Comparison of ENCODE assay signal across 36 cellular contexts in genomic region chr2:232518844-232519243, GRCh38. TPM values are rescaled to one million over a fixed set of nuclear protein-coding genes. Genes with fewer than 3 reads are reported as not detected.
"Had no signal": no experiment of that assay in that cellular context is flagged by ENCODE, and none has a peak within 500 bp of the region (broad histone marks: within the 10 kb centered on the region; RNA-seq: fewer than 3 reads in every experiment).

No MANE protein-coding gene starts in this region.

- H3K27ac ChIP-seq: dorsolateral prefrontal cortex, esophagus muscularis mucosa, foreskin keratinocyte, gastroesophageal sphincter, heart left ventricle, hepatocyte, left lung, ovary, psoas muscle, skin epidermis, spleen, testis, tibial artery, upper lobe of left lung had no signal

- H3K4me1 ChIP-seq: foreskin keratinocyte, testis had no signal

- H3K79me2 ChIP-seq: hepatocyte had no signal

- H3K36me3 ChIP-seq: esophagus muscularis mucosa, gastroesophageal sphincter, heart left ventricle, left lung, ovary, spleen, tibial artery, upper lobe of left lung had no signal

- ATAC-seq: foreskin keratinocyte; gastroesophageal sphincter; heart left ventricle; left cardiac atrium; left lung; naive thymus-derived CD8-positive, alpha-beta T cell; psoas muscle; right cardiac atrium; stimulated activated memory B cell treated with anti-CD40 and anti-IgM and Interleukin-4, amounts not matched to agents 10 μg/mL and 1 μg/mL and 100 μg/mL, for 72 hours; stimulated activated naive CD8-positive, alpha-beta T cell treated with anti-CD3 and anti-CD28 coated beads, Interleukin-15, Interleukin-2, amounts not matched to agents 100 U/mL and 50 U/mL, for 24 hours had no signal

- H3K36me3 Mint-ChIP-seq: stimulated activated memory B cell treated with anti-CD40 and anti-IgM and Interleukin-4, amounts not matched to agents 10 μg/mL and 1 μg/mL and 100 μg/mL, for 72 hours had no signal

- H3K9me3 Mint-ChIP-seq: naive thymus-derived CD8-positive, alpha-beta T cell; nephron progenitor cell; stimulated activated memory B cell treated with anti-CD40 and anti-IgM and Interleukin-4, amounts not matched to agents 10 μg/mL and 1 μg/mL and 100 μg/mL, for 72 hours had no signal

- FAIRE-seq: colon, urothelium cell line had no signal

- H2AFZ ChIP-seq: hepatocyte had no signal

- H3K27me3 ChIP-seq: ovary, testis had no signal

- H3K4me3 Mint-ChIP-seq: nephron progenitor cell; stimulated activated memory B cell treated with anti-CD40 and anti-IgM and Interleukin-4, amounts not matched to agents 10 μg/mL and 1 μg/mL and 100 μg/mL, for 72 hours had no signal

- H3K4me2 ChIP-seq: hepatocyte had no signal

- H3K4me3 ChIP-seq: dorsolateral prefrontal cortex, esophagus muscularis mucosa, gastroesophageal sphincter, heart left ventricle, hepatocyte, left lung, ovary, psoas muscle, skin epidermis, spleen, testis, tibial artery, upper lobe of left lung had no signal

- H3K27ac Mint-ChIP-seq: nephron progenitor cell; stimulated activated memory B cell treated with anti-CD40 and anti-IgM and Interleukin-4, amounts not matched to agents 10 μg/mL and 1 μg/mL and 100 μg/mL, for 72 hours had no signal

- DNase-seq: dorsolateral prefrontal cortex; effector CD4-positive, alpha-beta T cell; foreskin keratinocyte; heart left ventricle; left cardiac atrium; left lung; mesenchymal stem cell; midbrain; naive thymus-derived CD8-positive, alpha-beta T cell; nephron progenitor cell; occipital lobe; ovary; posterior cingulate gyrus; psoas muscle; spleen; stimulated activated CD4-positive, alpha-beta T cell treated with anti-CD3 and anti-CD28 coated beads, Interleukin-4, amount 100 ng/mL, for 4 hours; stimulated activated naive CD8-positive, alpha-beta T cell treated with anti-CD3 and anti-CD28 coated beads, Interleukin-15, Interleukin-2, amounts not matched to agents 100 U/mL and 50 U/mL, for 24 hours; substantia nigra; testis; tibial artery; upper lobe of left lung had no signal

- H3K9me3 ChIP-seq: esophagus muscularis mucosa, gastroesophageal sphincter, heart left ventricle, left lung, ovary, psoas muscle, spleen, testis, tibial artery, upper lobe of left lung had no signal

RNA-seq across cellular contexts. Expression of gene PRSS56, which starts 1.3 kb away (rescaled TPM):
- total RNA-seq: epithelial cell of proximal tubule; esophagus muscularis mucosa; fibroblast of lung; foreskin keratinocyte; gastroesophageal sphincter; hepatocyte; kidney epithelial cell; left lung; lower leg skin; lung microvascular endothelial cell; mucosa of gallbladder; naive thymus-derived CD8-positive, alpha-beta T cell; occipital lobe; renal cortical epithelial cell; upper lobe of left lung had no signal
- polyA plus RNA-seq: fibroblast of lung; foreskin keratinocyte; hepatocyte; naive thymus-derived CD8-positive, alpha-beta T cell; ovary had no signal

RNA-seq across cellular contexts. Expression of gene CHRND, which starts 7.1 kb away (rescaled TPM):
- total RNA-seq: epithelial cell of proximal tubule; esophagus muscularis mucosa; fibroblast of lung; foreskin keratinocyte; gastroesophageal sphincter; heart left ventricle; hepatocyte; kidney epithelial cell; left lung; lower leg skin; lung microvascular endothelial cell; mucosa of gallbladder; naive thymus-derived CD8-positive, alpha-beta T cell; occipital lobe; renal cortical epithelial cell; upper lobe of left lung had no signal
- polyA plus RNA-seq: fibroblast of lung; foreskin keratinocyte; heart left ventricle; hepatocyte; naive thymus-derived CD8-positive, alpha-beta T cell; ovary; spleen had no signal

RNA-seq across cellular contexts. Expression of gene CHRNG, which starts 20.6 kb away (rescaled TPM):
- total RNA-seq: dorsolateral prefrontal cortex; epithelial cell of proximal tubule; esophagus muscularis mucosa; fibroblast of lung; foreskin keratinocyte; gastroesophageal sphincter; heart left ventricle; hepatocyte; kidney epithelial cell; left cardiac atrium; left lung; lower leg skin; lung microvascular endothelial cell; mucosa of gallbladder; naive thymus-derived CD8-positive, alpha-beta T cell; ovary; renal cortical epithelial cell; right cardiac atrium; spleen; testis; upper lobe of left lung had no signal
- polyA plus RNA-seq: fibroblast of lung, foreskin keratinocyte, heart left ventricle, hepatocyte, ovary, right cardiac atrium had no signal

RNA-seq across cellular contexts. Expression of gene ECEL1, which starts 31.2 kb away (rescaled TPM):
- total RNA-seq: epithelial cell of proximal tubule; fibroblast of lung; foreskin keratinocyte; lung microvascular endothelial cell; naive thymus-derived CD8-positive, alpha-beta T cell had no signal
- polyA plus RNA-seq: fibroblast of lung; foreskin keratinocyte; naive thymus-derived CD8-positive, alpha-beta T cell had no signal
